Comparison of ENCODE assay signal across 20 cellular contexts in genomic region chr10:118592675-118593330, GRCh38. TPM values are rescaled to one million over a fixed set of nuclear protein-coding genes. Genes with fewer than 3 reads are reported as not detected.
DNase-seq lines count a peak whose midpoint lies in the region; ATAC-seq, FAIRE-seq and TF ChIP-seq lines count a peak whose summit lies in the region.
"Had no signal": no experiment of that assay in that cellular context is flagged by ENCODE, and none has a peak within 500 bp of the region (broad histone marks: within the 10 kb centered on the region; RNA-seq: fewer than 3 reads in every experiment).

No MANE protein-coding gene starts in this region.

- H3K4me1 ChIP-seq in gastroesophageal sphincter = peaks cover 0 to 22% (median 0%) of the 10 kb centered on the region in 3 donors
- H3K4me1 ChIP-seq: foreskin keratinocyte, left lung had no signal

- H3K27ac Mint-ChIP-seq in chondrocyte (ENCODE audit: unreplicated experiment) = no peak overlapping the region
- H3K27ac Mint-ChIP-seq: activated CD8-positive, alpha-beta T cell treated with anti-CD3 and anti-CD28 coated beads for 36 hours; activated naive CD8-positive, alpha-beta T cell; CD8-positive, alpha-beta memory T cell had no signal

- TF ChIP-seq POLR2A in gastroesophageal sphincter (IDR thresholded peaks at IDR 0.05) = no peak

- H3K4me3 ChIP-seq in gastroesophageal sphincter = no peak overlapping the region
- H3K4me3 ChIP-seq: left lung, uterus had no signal

- peaks cover 63% of the 10 kb centered on the region for H3K27me3 ChIP-seq in gastroesophageal sphincter

- TF ChIP-seq CTCF in gastroesophageal sphincter (IDR thresholded peaks at IDR 0.05) = no peak
- TF ChIP-seq CTCF in chondrocyte (IDR thresholded peaks at IDR 0.05) = no peak

- H3K36me3 ChIP-seq in gastroesophageal sphincter = no peaks in the 10 kb centered on the region
- H3K36me3 ChIP-seq: left lung, uterus had no signal

- H3K27ac ChIP-seq in gastroesophageal sphincter = no peak overlapping the region
- H3K27ac ChIP-seq: foreskin keratinocyte, left lung, uterus had no signal

- 26 to 44% methylated on average over 2 of the region's 2 CpGs for WGBS in gastroesophageal sphincter (ENCODE audit: low coverage in 1 of 2), 2 donors

- peaks cover 0 to 12% (median 0%) of the 10 kb centered on the region in 3 donors for H3K9me3 ChIP-seq in gastroesophageal sphincter
- H3K9me3 ChIP-seq: left lung, uterus had no signal

- TF ChIP-seq EP300 in gastroesophageal sphincter (IDR thresholded peaks at IDR 0.05) = no peak

- peaks cover 9% of the 10 kb centered on the region for H3K4me1 Mint-ChIP-seq in chondrocyte (ENCODE audit: low read depth)

- no peak for ATAC-seq in GM21390 (IDR thresholded peaks at IDR 0.05; ENCODE audit: unreplicated experiment)
- ATAC-seq in gastroesophageal sphincter = no peak
- ATAC-seq: activated CD8-positive, alpha-beta T cell treated with anti-CD3 and anti-CD28 coated beads for 36 hours; foreskin keratinocyte; left lung; right cardiac atrium; Right ventricle myocardium inferior had no signal

- no peaks in the 10 kb centered on the region for H3K36me3 Mint-ChIP-seq in chondrocyte (ENCODE audit: low read depth)
- H3K36me3 Mint-ChIP-seq: activated naive CD8-positive, alpha-beta T cell; CD8-positive, alpha-beta memory T cell; IgD-negative memory B cell had no signal

- FAIRE-seq in islet of Langerhans (lab: Jason Lieb, UNC) = peak; percentile 78

- H3K9me3 Mint-ChIP-seq in chondrocyte (ENCODE audit: low read depth) = no peaks in the 10 kb centered on the region
- H3K9me3 Mint-ChIP-seq: activated CD8-positive, alpha-beta T cell treated with anti-CD3 and anti-CD28 coated beads for 36 hours had no signal

- DNase-seq in DMS53 treated with DMSO at 0.1 percent for 48 hours (lab: John Stamatoyannopoulos, UW; ENCODE audit: unreplicated experiment) (peak; percentile 98), NCI-H187 (lab: John Stamatoyannopoulos, UW) (peak; percentile 17 to 57), NCI-H345 (lab: John Stamatoyannopoulos, UW) (peak; percentile 91), HuH-7.5 (ENCODE audit: low spot score) (no peak), chondrocyte (ENCODE audit: low spot score) (no peak)
- DNase-seq: activated CD8-positive, alpha-beta T cell treated with anti-CD3 and anti-CD28 coated beads for 36 hours; activated T-cell treated with anti-CD3 and anti-CD28 coated beads, Interleukin-2, amount 50 U/mL, for 48 hours; CD8-positive, alpha-beta memory T cell; foreskin keratinocyte; left lung; right cardiac atrium; uterus had no signal

- H3K4me3 Mint-ChIP-seq in chondrocyte (ENCODE audit: unreplicated experiment) = no peak overlapping the region
- H3K4me3 Mint-ChIP-seq: activated CD8-positive, alpha-beta T cell treated with anti-CD3 and anti-CD28 coated beads for 36 hours; activated naive CD8-positive, alpha-beta T cell; CD8-positive, alpha-beta memory T cell; IgD-negative memory B cell had no signal

- peaks cover 66% of the 10 kb centered on the region for H3K27me3 Mint-ChIP-seq in chondrocyte (ENCODE audit: low read depth)

RNA-seq across cellular contexts. Expression of gene PRLHR, which starts 2.6 kb away (rescaled TPM):
- under 1 TPM in 3 of 4 donors, not detected in 1; 0.12 to 0.35 (median 0.13) TPM for total RNA-seq in gastroesophageal sphincter
- total RNA-seq in chondrocyte = not detected in 3 replicates
- total RNA-seq: activated CD8-positive, alpha-beta T cell treated with anti-CD3 and anti-CD28 coated beads for 36 hours; CD8-positive, alpha-beta memory T cell; foreskin keratinocyte; G401; left lung; right cardiac atrium; Right ventricle myocardium inferior; T-helper 1 cell treated with Interleukin-12 subunit alpha and Interleukin-12 subunit beta and Interleukin-4 antibody, amounts not matched to agents 30 ng/mL and 1 ng/mL, for 36 hours had no signal

Comparison
In these comparisons a context has a peak if more than half of its experiments do, and no peak if none do; other contexts are left out.
1. DNase-seq: peak in DMS53 treated with DMSO at 0.1 percent for 48 hours (single experiment), NCI-H187 (2 of 2) and NCI-H345 (single experiment); none in HuH-7.5 (single experiment) and chondrocyte (single experiment).